Comparison of ENCODE assay signal across 16 cellular contexts in the genomic region with DNA sequence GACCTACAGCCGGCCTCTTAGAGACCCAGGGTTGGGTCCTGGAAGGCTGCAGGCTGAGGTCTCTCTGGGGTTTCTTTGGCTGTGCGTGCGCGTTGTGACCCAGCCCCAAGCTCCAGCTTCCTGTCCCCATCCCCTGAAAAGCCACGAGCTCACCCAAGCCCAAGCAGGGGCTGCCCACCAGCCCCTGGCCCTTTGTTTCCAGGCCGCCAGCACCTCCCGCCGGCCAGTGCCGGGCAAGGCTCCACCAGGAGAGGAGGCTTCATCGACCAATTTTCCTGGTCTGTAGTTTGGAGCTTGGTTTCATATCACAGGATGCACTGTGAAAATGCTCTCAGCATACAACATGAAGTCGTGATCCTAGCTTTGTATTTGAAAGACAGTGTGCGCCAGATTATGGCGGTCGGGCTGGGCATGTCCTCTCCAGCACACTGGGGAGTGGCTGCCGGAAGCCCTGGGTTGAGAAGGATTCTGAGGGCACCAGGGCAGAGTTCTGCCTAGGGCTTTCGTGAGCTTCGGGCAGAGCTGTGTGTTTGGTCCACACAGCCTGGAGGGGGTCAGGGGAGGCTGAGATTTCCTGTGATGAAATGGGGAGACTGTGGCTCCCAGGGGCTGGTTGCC.
DNase-seq lines count a peak whose midpoint lies in the region; ATAC-seq, FAIRE-seq and TF ChIP-seq lines count a peak whose summit lies in the region.
"Had no signal": no experiment of that assay in that cellular context is flagged by ENCODE, and none has a peak within 500 bp of the region (broad histone marks: within the 10 kb centered on the region; RNA-seq: fewer than 3 reads in every experiment).

No MANE protein-coding gene starts in this region.

- H3K9me3 ChIP-seq in right cardiac atrium (ENCODE audit: control insufficient read depth, low read length) = no peaks in the 10 kb centered on the region

- no peak for TF ChIP-seq POLR2A in GM12891 (IDR thresholded peaks at IDR 0.05; ENCODE audit: low read depth, low read length)

- no peak for ATAC-seq in right cardiac atrium
- no peak for ATAC-seq in left ventricle myocardium superior
- ATAC-seq in GM21390 (IDR thresholded peaks at IDR 0.05; ENCODE audit: unreplicated experiment) = no peak
- ATAC-seq: GM12878 had no signal

- H3K4me1 Mint-ChIP-seq in chondrocyte (ENCODE audit: low read depth) (peaks cover 17% of the 10 kb centered on the region), osteocyte (ENCODE audit: unreplicated experiment) (peaks cover 10% of the 10 kb centered on the region)

- WGBS in right cardiac atrium = 82% methylated on average over 17 of the region's 17 CpGs

- H3K4me1 ChIP-seq in right cardiac atrium (ENCODE audit: control insufficient read depth, insufficient read depth, low read length) = no peaks in the 10 kb centered on the region

- intact Hi-C loops in right cardiac atrium (cut with DNase I) (no loop called here), left ventricle myocardium superior (cut with micrococcal nuclease) (no loop called here)

- H3K36me3 Mint-ChIP-seq in chondrocyte (ENCODE audit: low read depth) = peaks cover 39% of the 10 kb centered on the region
- peaks cover 32% of the 10 kb centered on the region for H3K36me3 Mint-ChIP-seq in osteocyte (ENCODE audit: unreplicated experiment)
- H3K36me3 Mint-ChIP-seq: CD4-positive, alpha-beta memory T cell had no signal

- H3K27ac Mint-ChIP-seq in chondrocyte (ENCODE audit: unreplicated experiment) (peak overlapping the region; percentile 54), osteocyte (ENCODE audit: unreplicated experiment) (peak overlapping the region; percentile 23)
- H3K27ac Mint-ChIP-seq: CD4-positive, alpha-beta memory T cell had no signal

- no peak overlapping the region for H3K27ac ChIP-seq in right cardiac atrium (ENCODE audit: low read length)
- H3K27ac ChIP-seq: C4-2B had no signal

- FAIRE-seq in GM12891 (lab: Jason Lieb, UNC) = no peak
- FAIRE-seq: GM12878, H1 had no signal

- no peak for TF ChIP-seq CTCF in chondrocyte (IDR thresholded peaks at IDR 0.05)
- no peak for TF ChIP-seq CTCF in osteocyte (IDR thresholded peaks at IDR 0.05)

- H3K4me3 ChIP-seq in right cardiac atrium (ENCODE audit: low read length) = no peak overlapping the region
- H3K4me3 ChIP-seq: GM12878 had no signal

- H3K27me3 Mint-ChIP-seq in chondrocyte (ENCODE audit: low read depth) (no peaks in the 10 kb centered on the region), osteocyte (ENCODE audit: unreplicated experiment) (no peaks in the 10 kb centered on the region)

- H3K4me3 Mint-ChIP-seq in chondrocyte (ENCODE audit: unreplicated experiment) = no peak overlapping the region
- no peak overlapping the region for H3K4me3 Mint-ChIP-seq in osteocyte (ENCODE audit: unreplicated experiment)
- H3K4me3 Mint-ChIP-seq: CD4-positive, alpha-beta memory T cell had no signal

- H3K9me3 Mint-ChIP-seq in chondrocyte (ENCODE audit: low read depth) = no peaks in the 10 kb centered on the region
- H3K9me3 Mint-ChIP-seq in osteocyte (ENCODE audit: unreplicated experiment) = no peaks in the 10 kb centered on the region
- H3K9me3 Mint-ChIP-seq: CD4-positive, alpha-beta memory T cell; HFFc6 had no signal

- no peaks in the 10 kb centered on the region for H3K27me3 ChIP-seq in right cardiac atrium (ENCODE audit: control insufficient read depth, insufficient read depth)

- DNase-seq in right cardiac atrium = peak in 2 of 3 donors; percentile 43 to 51
- no peak for DNase-seq in left ventricle myocardium superior
- no peak for DNase-seq in chondrocyte (ENCODE audit: low spot score)
- no peak for DNase-seq in osteocyte (ENCODE audit: extremely low spot score, unreplicated experiment)
- no peak for DNase-seq in A172 (ENCODE audit: low spot score)
- no peak for DNase-seq in GM12891 (ENCODE audit: insufficient read length, low spot score)
- DNase-seq: 8988T; ACHN; CD4-positive, alpha-beta memory T cell; DMS79; HCEC 1CT; HFFc6 had no signal

TF ChIP-seq in GM12891, 5 proteins besides CTCF, POLR2A, EP300 and RAD21:
- TF ChIP-seq POLR2AphosphoS5 (IDR thresholded peaks at IDR 0.05; ENCODE audit: low read depth, low read length) (no peak), POU2F2 (IDR thresholded peaks at IDR 0.05; ENCODE audit: low read depth, low read length) (no peak), TAF1 (IDR thresholded peaks at IDR 0.05; ENCODE audit: low read depth, low read length) (no peak), SPI1 (IDR thresholded peaks at IDR 0.05; ENCODE audit: low read depth, low read length) (no peak), PAX5 (IDR thresholded peaks at IDR 0.05; ENCODE audit: insufficient read depth, low read length, severe bottlenecking) (no peak)

Comparison
In these comparisons a context has a peak if more than half of its experiments do, and no peak if none do; other contexts are left out.
1. DNase-seq: peak in right cardiac atrium (2 of 3); none in left ventricle myocardium superior (single experiment), chondrocyte (single experiment), osteocyte (single experiment), A172 (single experiment) and GM12891 (single experiment).